18 cellular contexts compared by ENCODE assay signal in genomic region chr4:5292091-5292490, GRCh38.
"Had no signal": no experiment of that assay in that cellular context is flagged by ENCODE, and none has a peak within 500 bp of the region (broad histone marks: within the 10 kb centered on the region; RNA-seq: fewer than 3 reads in every experiment).

No MANE protein-coding gene starts in this region.

- H3K27me3 ChIP-seq: brain microvascular endothelial cell, right lobe of liver, spleen, tibial artery, vagina had no signal

- FAIRE-seq: endometrium had no signal

- ATAC-seq: esophagus mucosa; left cardiac atrium; right lobe of liver; stimulated activated memory B cell treated with anti-CD40 and anti-IgM and Interleukin-4, amounts not matched to agents 10 μg/mL and 1 μg/mL and 100 μg/mL, for 72 hours had no signal

- H3K4me1 ChIP-seq: prostate gland, right lobe of liver, spleen, tibial artery, vagina had no signal

- H3K27ac ChIP-seq: brain microvascular endothelial cell, prostate gland, right lobe of liver, spleen, tibial artery, vagina had no signal

- H3K36me3 ChIP-seq: brain microvascular endothelial cell, prostate gland, right lobe of liver, spleen, tibial artery, vagina had no signal

- H3K4me3 ChIP-seq: prostate gland, right lobe of liver, spleen, tibial artery, vagina had no signal

- DNase-seq: activated CD4-positive, alpha-beta T cell treated with anti-CD3 and anti-CD28 coated beads, Interleukin-2, amount 50 U/mL, for 1 hour; activated CD4-positive, CD25-positive, alpha-beta regulatory T cell; amniotic stem cell; brain microvascular endothelial cell; glutamatergic neuron; immature natural killer cell; left cardiac atrium; mesenchymal stem cell; occipital lobe; right lobe of liver; spleen; stimulated activated CD4-positive, alpha-beta T cell treated with anti-CD3 and anti-CD28 coated beads, Interleukin-1b, Interleukin-23, amount 100 ng/mL, for 48 hours; tibial artery had no signal

- H3K9me3 ChIP-seq: prostate gland, right lobe of liver, tibial artery, vagina had no signal
